Comparison of ENCODE assay signal across 1 cellular context in the genomic region with DNA sequence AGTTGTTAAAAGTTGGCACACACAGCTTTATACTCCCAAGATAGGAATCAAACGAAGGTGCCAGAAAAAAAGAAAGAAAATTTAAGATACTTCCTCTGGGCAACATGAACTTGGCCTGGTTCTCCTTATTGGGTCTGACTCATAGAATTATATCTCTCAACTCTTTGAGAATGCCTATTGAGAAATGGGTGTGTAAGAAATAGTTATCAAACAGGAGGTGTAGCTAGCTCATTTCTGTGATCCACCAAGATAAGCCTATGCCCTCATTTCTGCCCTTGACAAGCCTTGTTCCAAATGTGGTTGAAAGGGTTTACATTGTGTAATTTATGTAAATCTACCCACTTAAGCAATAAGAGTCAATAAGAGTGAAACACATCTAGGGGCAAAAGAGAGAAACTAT.
TF ChIP-seq lines count a peak whose summit lies in the region.

No MANE protein-coding gene starts in this region.

TF ChIP-seq in WTC11, 78 proteins besides CTCF, POLR2A, EP300 and RAD21 (continued from another document):
- TF ChIP-seq STAT6 (CRISPR knock-in tag; conservative IDR thresholded peaks at IDR 0.05; ENCODE audit: low read depth): no peak
- no peak for TF ChIP-seq ZNF396 (CRISPR knock-in tag; IDR thresholded peaks at IDR 0.05; ENCODE audit: borderline replicate concordance)
- no peak for TF ChIP-seq TEAD1 (CRISPR knock-in tag; IDR thresholded peaks at IDR 0.05)
- TF ChIP-seq, protein P1, sequence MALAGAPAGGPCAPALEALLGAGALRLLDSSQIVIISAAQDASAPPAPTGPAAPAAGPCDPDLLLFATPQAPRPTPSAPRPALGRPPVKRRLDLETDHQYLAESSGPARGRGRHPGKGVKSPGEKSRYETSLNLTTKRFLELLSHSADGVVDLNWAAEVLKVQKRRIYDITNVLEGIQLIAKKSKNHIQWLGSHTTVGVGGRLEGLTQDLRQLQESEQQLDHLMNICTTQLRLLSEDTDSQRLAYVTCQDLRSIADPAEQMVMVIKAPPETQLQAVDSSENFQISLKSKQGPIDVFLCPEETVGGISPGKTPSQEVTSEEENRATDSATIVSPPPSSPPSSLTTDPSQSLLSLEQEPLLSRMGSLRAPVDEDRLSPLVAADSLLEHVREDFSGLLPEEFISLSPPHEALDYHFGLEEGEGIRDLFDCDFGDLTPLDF (CRISPR knock-in tag; IDR thresholded peaks at IDR 0.05): no peak
- no peak for TF ChIP-seq CREM (CRISPR knock-in tag; IDR thresholded peaks at IDR 0.05)
